In the genomic region with DNA sequence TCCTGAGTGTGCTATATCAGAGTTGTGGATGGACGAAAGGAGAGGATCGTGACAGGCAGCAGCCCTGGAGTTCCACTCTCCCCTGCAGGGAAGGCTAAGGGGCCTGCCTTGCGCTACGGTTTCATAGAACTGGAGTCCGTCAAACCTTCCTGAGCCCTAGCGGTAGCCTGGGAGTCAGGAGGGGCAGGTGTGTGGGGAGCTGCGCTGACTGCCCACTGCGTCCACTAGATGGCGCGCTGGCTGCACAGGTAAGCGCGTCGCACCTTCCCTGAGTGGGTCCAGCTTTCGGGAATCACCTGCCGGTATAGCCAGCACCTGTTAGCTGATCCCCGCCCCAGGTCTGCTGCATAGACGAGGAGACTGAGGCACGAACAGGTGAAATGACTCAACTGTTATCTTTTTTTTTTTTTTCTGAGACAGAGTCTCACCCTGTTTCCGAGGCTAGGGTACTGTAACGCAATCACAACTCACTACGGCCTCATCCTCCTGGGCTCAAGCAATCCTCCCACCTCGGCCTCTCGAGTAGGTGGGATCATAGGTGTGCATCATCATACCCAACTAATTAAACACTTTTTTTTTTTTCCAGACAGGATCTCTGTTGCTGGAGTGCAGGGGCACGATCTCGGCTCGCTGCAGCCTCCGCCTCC, we compare ENCODE assay signal across 8 cellular contexts. TPM values are rescaled to one million over a fixed set of nuclear protein-coding genes. Genes with fewer than 3 reads are reported as not detected.
DNase-seq lines count a peak whose midpoint lies in the region; ATAC-seq lines count a peak whose summit lies in the region.

No MANE protein-coding gene starts in this region.

- peak; percentile 35 for DNase-seq in AG08396 (ENCODE audit: low spot score)
- peak; percentile 92 for DNase-seq in NCI-H2107 (lab: John Stamatoyannopoulos, UW)
- peak; percentile 10 for DNase-seq in activated CD4-positive, CD25-positive, alpha-beta regulatory T cell treated with anti-CD3 and anti-CD28 coated beads, Interleukin-2, amount 50 U/mL, for 16 hours (ENCODE audit: low read depth, low spot score)
- peak; percentile 60 for DNase-seq in cerebellum (ENCODE audit: low spot score)
- DNase-seq in lung microvascular endothelial cell (ENCODE audit: low read depth in 2 of 2), result peak; percentile 35 to 72
- peak; percentile 7 to 32 for DNase-seq in stimulated activated CD8-positive, alpha-beta memory T cell treated with anti-CD3 and anti-CD28 coated beads, Interleukin-7, amount 100 ng/mL, for 4 hours (ENCODE audit: low read depth in 2 of 2)

- peak; percentile 66 for ATAC-seq in GM19372 (IDR thresholded peaks at IDR 0.05; ENCODE audit: low read depth, unreplicated experiment)
- no peak for ATAC-seq in GM21529 (IDR thresholded peaks at IDR 0.05; ENCODE audit: unreplicated experiment)

RNA-seq across cellular contexts. Expression of gene BAIAP2L1, which starts 20.2 kb away (rescaled TPM):
- 1.3 TPM for total RNA-seq in cerebellum
- under 0.01 and 0.22 TPM in 2 replicates for total RNA-seq in lung microvascular endothelial cell

Comparison
In these comparisons a context has a peak if more than half of its experiments do, and no peak if none do; other contexts are left out.
1. DNase-seq: peak in every context shown above with its lines; median percentile 92 in NCI-H2107; 60 in cerebellum; 54 in lung microvascular endothelial cell; 35 in AG08396; 20 in stimulated activated CD8-positive, alpha-beta memory T cell treated with anti-CD3 and anti-CD28 coated beads, Interleukin-7, amount 100 ng/mL, for 4 hours; 10 in activated CD4-positive, CD25-positive, alpha-beta regulatory T cell treated with anti-CD3 and anti-CD28 coated beads, Interleukin-2, amount 50 U/mL, for 16 hours.